ENCODE assay signal across 8 cellular contexts in genomic region chr1:64745986-64746940, GRCh38. TPM values are rescaled to one million over a fixed set of nuclear protein-coding genes. Genes with fewer than 3 reads are reported as not detected.
DNase-seq lines count a peak whose midpoint lies in the region; ATAC-seq, FAIRE-seq and TF ChIP-seq lines count a peak whose summit lies in the region.

No MANE protein-coding gene starts in this region.

- ATAC-seq in Right ventricle myocardium superior (ENCODE audit: poor library complexity) (peak; percentile 58), psoas muscle (peak; percentile 48 to 86 (median 78)), GM21717 (IDR thresholded peaks at IDR 0.05; ENCODE audit: unreplicated experiment) (no peak)

- H3K4me1 ChIP-seq in HAP-1, result peaks cover 7% of the 10 kb centered on the region
- peaks cover 34% of the 10 kb centered on the region for H3K4me1 ChIP-seq in psoas muscle

- peak; percentile 37 for FAIRE-seq in TTC549 (lab: Jason Lieb, UNC)

- in situ Hi-C loops in HAP-1 (cut with MboI; ENCODE audit: low sequenced_read_pairs), result no loop called here

- no peaks in the 10 kb centered on the region for H3K27me3 ChIP-seq in AG04450 (ENCODE audit: control insufficient read depth, insufficient read depth, low read length)
- no peaks in the 10 kb centered on the region for H3K27me3 ChIP-seq in HAP-1 (ENCODE audit: low read depth)
- no peaks in the 10 kb centered on the region for H3K27me3 ChIP-seq in psoas muscle (ENCODE audit: insufficient read depth in 3 of 3, low read length in 2 of 3)

- H3K9me3 ChIP-seq in AG04450 (ENCODE audit: control insufficient read depth, insufficient read depth, low read length) (no peaks in the 10 kb centered on the region), HAP-1 (no peaks in the 10 kb centered on the region), psoas muscle (no peaks in the 10 kb centered on the region)

- DNase-seq in AG04450 (ENCODE audit: low read depth, low spot score) (no peak), HAP-1 (ENCODE audit: low spot score in 2 of 2) (peak; percentile 33 to 57), Right ventricle myocardium superior (no peak), psoas muscle (no peak), pons (ENCODE audit: low spot score) (no peak)
- DNase-seq in effector CD4-positive, alpha-beta T cell, result no peak

- WGBS in psoas muscle, 3 donors, result 43 to 49% (median 45%) methylated on average over 8 of the region's 8 CpGs

- POLR2A ChIA-PET in AG04450 (lab: Yijun Ruan, JAX), result no interaction called here

- TF ChIP-seq CTCF in AG04450 (IDR thresholded peaks at IDR 0.05; ENCODE audit: low read depth, low read length), result no peak
- no peak for TF ChIP-seq CTCF in psoas muscle (IDR thresholded peaks at IDR 0.05)

- H3K36me3 ChIP-seq in HAP-1 (replicated peaks) (no peaks in the 10 kb centered on the region), psoas muscle (ENCODE audit: insufficient read depth in 1 of 2, low read depth in 1 of 2) (no peaks in the 10 kb centered on the region)

- intact Hi-C loops in Right ventricle myocardium superior (cut with DNase I) (loop anchor here (10.0 kb wide), 1 partner anchor 79 kb away; no protein-coding TSS in a partner anchor), psoas muscle (cut with DNase I) (loop anchor here (2.0 to 5.0 kb wide), 2 partner anchors 76 to 79 kb away; no protein-coding TSS in a partner anchor)

- H3K27ac ChIP-seq in AG04450 (ENCODE audit: low read depth, low read length), result no peak overlapping the region
- H3K27ac ChIP-seq in psoas muscle, result peak overlapping the region; percentile 83

- CTCF ChIA-PET in AG04450 (lab: Charles Lee), result interaction anchor here (1.2 to 1.4 kb wide), 2 partner anchors 10 to 477 kb away, joined by 3 to 5 read pairs; no protein-coding TSS in a partner anchor

- H3K4me3 ChIP-seq in AG04450 (ENCODE audit: low read depth, low read length) (peak overlapping the region; percentile 69), HAP-1 (peak overlapping the region; percentile 72), psoas muscle (peak overlapping the region; percentile 94)

RNA-seq across cellular contexts. Expression of gene RAVER2, which starts 1.4 kb away (rescaled TPM):
- polyA plus RNA-seq in AG04450 (2011; rRNA removed), result 4.1 and 5.5 TPM in 2 replicates
- 3.7 and 5.2 TPM in 2 replicates for polyA minus RNA-seq in AG04450 (2011; rRNA and poly(A)+ RNA removed)
- total RNA-seq in Right ventricle myocardium superior, result 30.1 TPM
- 10 to 100 TPM in 2 of 4 donors, 1 to 10 TPM in 2; 6.7 to 12.3 (median 10.2) TPM for total RNA-seq in psoas muscle
- polyA plus RNA-seq in psoas muscle, result 1 to 10 TPM; 1.5 to 9.0 (median 4.8) TPM

Comparison
In these comparisons a context has a peak if more than half of its experiments do, and no peak if none do; other contexts are left out.
1. DNase-seq: peak in HAP-1 (2 of 2); none in AG04450 (single experiment), Right ventricle myocardium superior (single experiment), psoas muscle (0 of 2), pons (single experiment) and effector CD4-positive, alpha-beta T cell (single experiment).
2. Peak in every context shown above with its lines, with median percentiles within 50 percentile points of each other: H3K4me3 ChIP-seq.